13 cellular contexts compared by ENCODE assay signal in the genomic region with DNA sequence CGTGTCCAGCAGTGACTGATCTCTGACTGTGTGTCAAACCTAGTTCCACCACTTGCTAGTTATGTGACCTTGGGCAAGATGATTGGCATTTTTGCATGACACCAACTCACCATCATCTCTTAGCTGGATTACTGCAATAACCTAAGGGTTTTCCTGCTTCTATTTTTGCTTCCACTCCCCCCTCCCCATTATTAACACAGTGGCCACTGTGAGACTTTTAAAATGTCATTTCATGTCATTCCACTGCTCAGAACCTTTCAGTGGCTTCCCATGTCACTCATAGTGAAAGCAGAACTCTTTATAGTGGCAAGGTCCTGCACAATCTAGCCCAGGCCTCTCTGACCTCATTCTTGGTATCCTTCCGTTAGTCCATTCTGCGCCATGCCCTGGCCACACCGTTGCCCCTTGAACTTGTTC. TPM values are rescaled to one million over a fixed set of nuclear protein-coding genes. Genes with fewer than 3 reads are reported as not detected.
DNase-seq lines count a peak whose midpoint lies in the region; ATAC-seq and TF ChIP-seq lines count a peak whose summit lies in the region.
"Had no signal": no experiment of that assay in that cellular context is flagged by ENCODE, and none has a peak within 500 bp of the region (broad histone marks: within the 10 kb centered on the region; RNA-seq: fewer than 3 reads in every experiment).

No MANE protein-coding gene starts in this region.

- DNase-seq in natural killer cell treated with Interleukin-12 subunit alpha and Interleukin-12 subunit beta and Interleukin-15 and Interleukin-18, amount 100 ng/mL, for 72 hours (ENCODE audit: low spot score): no peak
- DNase-seq in natural killer cell (no peak), NCI-H146 treated with DMSO at 0.1 percent for 48 hours (lab: John Stamatoyannopoulos, UW; ENCODE audit: unreplicated experiment) (no peak), NCI-H1092 (lab: John Stamatoyannopoulos, UW) (no peak), WTC11 (ENCODE audit: low spot score) (no peak), NCI-H2107 (lab: John Stamatoyannopoulos, UW) (no peak)
- DNase-seq: activated T-cell treated with anti-CD3 and anti-CD28 coated beads, Interleukin-2, amount 50 U/mL, for 4 hours; foreskin fibroblast; mesenchymal stem cell; NCI-H524 treated with DMSO at 0.1 percent for 48 hours had no signal

- peaks cover 4% of the 10 kb centered on the region for H3K36me3 Mint-ChIP-seq in natural killer cell treated with Interleukin-12 subunit alpha and Interleukin-12 subunit beta and Interleukin-15 and Interleukin-18, amount 100 ng/mL, for 72 hours
- H3K36me3 Mint-ChIP-seq in natural killer cell: no peaks in the 10 kb centered on the region
- H3K36me3 Mint-ChIP-seq in WTC11: no peaks in the 10 kb centered on the region

- peaks cover 19 to 35% of the 10 kb centered on the region in 2 donors for H3K4me1 Mint-ChIP-seq in natural killer cell treated with Interleukin-12 subunit alpha and Interleukin-12 subunit beta and Interleukin-15 and Interleukin-18, amount 100 ng/mL, for 72 hours (ENCODE audit: low read depth in 2 of 2)
- H3K4me1 Mint-ChIP-seq in natural killer cell (peaks cover 8 to 23% of the 10 kb centered on the region in 2 donors), WTC11 (peaks cover 15% of the 10 kb centered on the region)

- no peaks in the 10 kb centered on the region for H3K9me3 Mint-ChIP-seq in natural killer cell treated with Interleukin-12 subunit alpha and Interleukin-12 subunit beta and Interleukin-15 and Interleukin-18, amount 100 ng/mL, for 72 hours
- H3K9me3 Mint-ChIP-seq in natural killer cell (no peaks in the 10 kb centered on the region), WTC11 (no peaks in the 10 kb centered on the region)
- H3K9me3 Mint-ChIP-seq: activated T-cell treated with anti-CD3 and anti-CD28 coated beads, Interleukin-2, amount 50 U/mL, for 4 hours; central memory CD8-positive, alpha-beta T cell had no signal

- intact Hi-C loops in natural killer cell (cut with micrococcal nuclease): no loop called here

- ATAC-seq in natural killer cell treated with Interleukin-12 subunit alpha and Interleukin-12 subunit beta and Interleukin-15 and Interleukin-18, amount 100 ng/mL, for 72 hours: peak; percentile 59 to 89
- no peak for ATAC-seq in natural killer cell
- ATAC-seq in HG02588 (IDR thresholded peaks at IDR 0.05; ENCODE audit: unreplicated experiment): peak; percentile 88
- peak; percentile 91 for ATAC-seq in HG03520 (IDR thresholded peaks at IDR 0.05; ENCODE audit: unreplicated experiment)
- ATAC-seq in WTC11: no peak
- ATAC-seq: activated T-cell treated with anti-CD3 and anti-CD28 coated beads, Interleukin-2, amount 50 U/mL, for 4 hours had no signal

- CTCF ChIA-PET in WTC11 (lab: Charles Lee): interaction anchor here (1.0 kb wide), 1 partner anchor 23 kb away, joined by 4 read pairs; no protein-coding TSS in a partner anchor

- H3K4me3 Mint-ChIP-seq in natural killer cell treated with Interleukin-12 subunit alpha and Interleukin-12 subunit beta and Interleukin-15 and Interleukin-18, amount 100 ng/mL, for 72 hours: no peak overlapping the region
- H3K4me3 Mint-ChIP-seq in natural killer cell: no peak overlapping the region
- no peak overlapping the region for H3K4me3 Mint-ChIP-seq in WTC11
- H3K4me3 Mint-ChIP-seq: activated T-cell treated with anti-CD3 and anti-CD28 coated beads, Interleukin-2, amount 50 U/mL, for 4 hours; central memory CD8-positive, alpha-beta T cell had no signal

- POLR2A ChIA-PET in WTC11 (lab: Charles Lee): no interaction called here

- peaks cover 0 to 4% of the 10 kb centered on the region in 2 donors for H3K27me3 Mint-ChIP-seq in natural killer cell treated with Interleukin-12 subunit alpha and Interleukin-12 subunit beta and Interleukin-15 and Interleukin-18, amount 100 ng/mL, for 72 hours
- peaks cover 0 to 6% of the 10 kb centered on the region in 2 donors for H3K27me3 Mint-ChIP-seq in natural killer cell (ENCODE audit: low read depth in 2 of 2)
- no peaks in the 10 kb centered on the region for H3K27me3 Mint-ChIP-seq in WTC11 (ENCODE audit: low read depth)
- H3K27me3 Mint-ChIP-seq: central memory CD8-positive, alpha-beta T cell had no signal

- no peak for TF ChIP-seq CTCF in natural killer cell (IDR thresholded peaks at IDR 0.05)
- no peak for TF ChIP-seq CTCF in WTC11 (IDR thresholded peaks at IDR 0.05)

- H3K27ac Mint-ChIP-seq in natural killer cell treated with Interleukin-12 subunit alpha and Interleukin-12 subunit beta and Interleukin-15 and Interleukin-18, amount 100 ng/mL, for 72 hours: peak overlapping the region in 1 of 2 donors; percentile 5
- H3K27ac Mint-ChIP-seq in natural killer cell (no peak overlapping the region), WTC11 (no peak overlapping the region)

TF ChIP-seq in WTC11, 78 proteins besides CTCF, POLR2A, EP300 and RAD21 (continues in another document):
- TF ChIP-seq, protein P1, sequence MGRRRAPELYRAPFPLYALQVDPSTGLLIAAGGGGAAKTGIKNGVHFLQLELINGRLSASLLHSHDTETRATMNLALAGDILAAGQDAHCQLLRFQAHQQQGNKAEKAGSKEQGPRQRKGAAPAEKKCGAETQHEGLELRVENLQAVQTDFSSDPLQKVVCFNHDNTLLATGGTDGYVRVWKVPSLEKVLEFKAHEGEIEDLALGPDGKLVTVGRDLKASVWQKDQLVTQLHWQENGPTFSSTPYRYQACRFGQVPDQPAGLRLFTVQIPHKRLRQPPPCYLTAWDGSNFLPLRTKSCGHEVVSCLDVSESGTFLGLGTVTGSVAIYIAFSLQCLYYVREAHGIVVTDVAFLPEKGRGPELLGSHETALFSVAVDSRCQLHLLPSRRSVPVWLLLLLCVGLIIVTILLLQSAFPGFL (CRISPR knock-in tag; IDR thresholded peaks at IDR 0.05; ENCODE audit: borderline replicate concordance): no peak
- TF ChIP-seq, protein P2, sequence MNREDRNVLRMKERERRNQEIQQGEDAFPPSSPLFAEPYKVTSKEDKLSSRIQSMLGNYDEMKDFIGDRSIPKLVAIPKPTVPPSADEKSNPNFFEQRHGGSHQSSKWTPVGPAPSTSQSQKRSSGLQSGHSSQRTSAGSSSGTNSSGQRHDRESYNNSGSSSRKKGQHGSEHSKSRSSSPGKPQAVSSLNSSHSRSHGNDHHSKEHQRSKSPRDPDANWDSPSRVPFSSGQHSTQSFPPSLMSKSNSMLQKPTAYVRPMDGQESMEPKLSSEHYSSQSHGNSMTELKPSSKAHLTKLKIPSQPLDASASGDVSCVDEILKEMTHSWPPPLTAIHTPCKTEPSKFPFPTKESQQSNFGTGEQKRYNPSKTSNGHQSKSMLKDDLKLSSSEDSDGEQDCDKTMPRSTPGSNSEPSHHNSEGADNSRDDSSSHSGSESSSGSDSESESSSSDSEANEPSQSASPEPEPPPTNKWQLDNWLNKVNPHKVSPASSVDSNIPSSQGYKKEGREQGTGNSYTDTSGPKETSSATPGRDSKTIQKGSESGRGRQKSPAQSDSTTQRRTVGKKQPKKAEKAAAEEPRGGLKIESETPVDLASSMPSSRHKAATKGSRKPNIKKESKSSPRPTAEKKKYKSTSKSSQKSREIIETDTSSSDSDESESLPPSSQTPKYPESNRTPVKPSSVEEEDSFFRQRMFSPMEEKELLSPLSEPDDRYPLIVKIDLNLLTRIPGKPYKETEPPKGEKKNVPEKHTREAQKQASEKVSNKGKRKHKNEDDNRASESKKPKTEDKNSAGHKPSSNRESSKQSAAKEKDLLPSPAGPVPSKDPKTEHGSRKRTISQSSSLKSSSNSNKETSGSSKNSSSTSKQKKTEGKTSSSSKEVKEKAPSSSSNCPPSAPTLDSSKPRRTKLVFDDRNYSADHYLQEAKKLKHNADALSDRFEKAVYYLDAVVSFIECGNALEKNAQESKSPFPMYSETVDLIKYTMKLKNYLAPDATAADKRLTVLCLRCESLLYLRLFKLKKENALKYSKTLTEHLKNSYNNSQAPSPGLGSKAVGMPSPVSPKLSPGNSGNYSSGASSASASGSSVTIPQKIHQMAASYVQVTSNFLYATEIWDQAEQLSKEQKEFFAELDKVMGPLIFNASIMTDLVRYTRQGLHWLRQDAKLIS (CRISPR knock-in tag; IDR thresholded peaks at IDR 0.05; ENCODE audit: borderline replicate concordance): no peak
- TF ChIP-seq, protein P3, sequence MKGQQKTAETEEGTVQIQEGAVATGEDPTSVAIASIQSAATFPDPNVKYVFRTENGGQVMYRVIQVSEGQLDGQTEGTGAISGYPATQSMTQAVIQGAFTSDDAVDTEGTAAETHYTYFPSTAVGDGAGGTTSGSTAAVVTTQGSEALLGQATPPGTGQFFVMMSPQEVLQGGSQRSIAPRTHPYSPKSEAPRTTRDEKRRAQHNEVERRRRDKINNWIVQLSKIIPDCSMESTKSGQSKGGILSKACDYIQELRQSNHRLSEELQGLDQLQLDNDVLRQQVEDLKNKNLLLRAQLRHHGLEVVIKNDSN (CRISPR knock-in tag; IDR thresholded peaks at IDR 0.05): no peak
- TF ChIP-seq TCF7 (CRISPR knock-in tag; IDR thresholded peaks at IDR 0.05; ENCODE audit: low read depth): no peak
- no peak for TF ChIP-seq JAZF1 (CRISPR knock-in tag; IDR thresholded peaks at IDR 0.05)
- TF ChIP-seq ZNF423 (CRISPR knock-in tag; IDR thresholded peaks at IDR 0.05): no peak
- TF ChIP-seq, protein P4, sequence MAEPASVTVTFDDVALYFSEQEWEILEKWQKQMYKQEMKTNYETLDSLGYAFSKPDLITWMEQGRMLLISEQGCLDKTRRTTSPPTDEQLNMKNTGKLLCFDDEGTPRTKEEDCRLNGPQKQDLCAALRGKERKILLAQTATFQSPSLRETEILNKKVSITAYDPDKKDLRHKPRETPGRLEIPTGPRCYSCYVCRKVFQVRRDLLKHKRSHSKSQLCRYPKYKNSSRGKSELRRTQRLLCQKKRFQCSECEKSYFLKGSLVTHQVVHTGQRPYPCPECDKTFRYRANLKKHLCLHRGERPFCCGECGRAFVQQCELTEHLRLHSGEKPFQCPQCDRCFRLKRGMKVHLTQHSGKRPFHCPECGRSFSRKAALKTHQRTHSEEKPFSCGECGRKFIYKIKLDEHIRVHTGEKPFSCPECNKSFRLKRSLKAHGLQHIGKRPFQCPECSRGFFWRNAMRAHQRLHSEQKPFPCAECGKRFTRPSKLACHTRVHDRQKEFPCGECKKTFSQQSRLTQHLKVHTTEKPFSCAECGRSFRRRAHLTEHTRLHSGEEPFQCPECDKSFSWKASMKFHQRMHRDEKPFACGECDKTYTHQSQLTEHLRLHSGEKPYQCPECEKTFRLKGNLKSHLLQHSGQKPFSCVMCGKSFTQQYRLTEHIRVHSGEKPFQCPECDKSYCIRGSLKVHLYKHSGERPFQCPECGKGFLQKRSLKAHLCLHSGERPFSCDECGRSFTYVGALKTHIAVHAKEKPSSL (CRISPR knock-in tag; conservative IDR thresholded peaks at IDR 0.05): no peak
- TF ChIP-seq, protein P5, sequence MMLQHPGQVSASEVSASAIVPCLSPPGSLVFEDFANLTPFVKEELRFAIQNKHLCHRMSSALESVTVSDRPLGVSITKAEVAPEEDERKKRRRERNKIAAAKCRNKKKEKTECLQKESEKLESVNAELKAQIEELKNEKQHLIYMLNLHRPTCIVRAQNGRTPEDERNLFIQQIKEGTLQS (CRISPR knock-in tag; conservative IDR thresholded peaks at IDR 0.05): no peak

RNA-seq across cellular contexts. Expression of gene TNIP3, which starts 4.8 kb away (rescaled TPM):
- 1 to 10 TPM in 1 of 2 donors, under 1 TPM in 1; 0.45 to 4.5 TPM for total RNA-seq in natural killer cell treated with Interleukin-12 subunit alpha and Interleukin-12 subunit beta and Interleukin-15 and Interleukin-18, amount 100 ng/mL, for 72 hours
- total RNA-seq in natural killer cell (1 to 10 TPM in 1 of 3 donors, under 1 TPM in 2; 0.45 to 2.5 (median 0.64) TPM), WTC11 (2021) (not detected in 3 replicates)

Comparison
In these comparisons a context has a peak if more than half of its experiments do, and no peak if none do; other contexts are left out.
1. ATAC-seq: peak in natural killer cell treated with Interleukin-12 subunit alpha and Interleukin-12 subunit beta and Interleukin-15 and Interleukin-18, amount 100 ng/mL, for 72 hours (2 of 2), HG02588 (single experiment) and HG03520 (single experiment); none in natural killer cell (0 of 3) and WTC11 (single experiment).